ENCODE assay signal across 12 cellular contexts in genomic region chrX:10110316-10110932, GRCh38. TPM values are rescaled to one million over a fixed set of nuclear protein-coding genes. Genes with fewer than 3 reads are reported as not detected.
DNase-seq lines count a peak whose midpoint lies in the region; ATAC-seq and TF ChIP-seq lines count a peak whose summit lies in the region.
"Had no signal": no experiment of that assay in that cellular context is flagged by ENCODE, and none has a peak within 500 bp of the region (broad histone marks: within the 10 kb centered on the region; RNA-seq: fewer than 3 reads in every experiment).

No MANE protein-coding gene starts in this region.

- H3K4me1 Mint-ChIP-seq in central memory CD8-positive, alpha-beta T cell, result peaks cover 15% of the 10 kb centered on the region

- H3K9ac ChIP-seq in rectal smooth muscle tissue (ENCODE audit: low read length), result no peak overlapping the region

- H3K4me1 ChIP-seq in DOHH2 (ENCODE audit: control insufficient read depth, low read length), result peaks cover 98% of the 10 kb centered on the region
- no peaks in the 10 kb centered on the region for H3K4me1 ChIP-seq in rectal smooth muscle tissue (ENCODE audit: control insufficient read depth, insufficient read depth, low read length)
- H3K4me1 ChIP-seq in left lung, result peaks cover 0 to 11% of the 10 kb centered on the region in 2 donors
- H3K4me1 ChIP-seq: ascending aorta, HAP-1 had no signal

- H3K36me3 Mint-ChIP-seq in central memory CD8-positive, alpha-beta T cell (ENCODE audit: insufficient read depth), result peaks cover 5% of the 10 kb centered on the region

- peaks cover 45% of the 10 kb centered on the region for H3K79me2 ChIP-seq in DOHH2 (ENCODE audit: control insufficient read depth, low read length)

- H3K9me2 ChIP-seq in DOHH2 (replicated peaks; ENCODE audit: control insufficient read depth, low read length), result no peaks in the 10 kb centered on the region

- H3K9me3 ChIP-seq in DOHH2 (ENCODE audit: control insufficient read depth, insufficient read depth, low read length), result no peaks in the 10 kb centered on the region
- no peaks in the 10 kb centered on the region for H3K9me3 ChIP-seq in left lung
- H3K9me3 ChIP-seq: ascending aorta, HAP-1 had no signal

- peak overlapping the region; percentile 88 for H3K27ac Mint-ChIP-seq in central memory CD8-positive, alpha-beta T cell (ENCODE audit: low read depth)

- no peaks in the 10 kb centered on the region for H4K20me1 ChIP-seq in DOHH2 (ENCODE audit: control insufficient read depth, insufficient read depth, low read depth, low read length)

- TF ChIP-seq CTCF in DOHH2 (IDR thresholded peaks at IDR 0.05; ENCODE audit: low read depth, low read length, poor library complexity, severe bottlenecking), result no peak
- no peak for TF ChIP-seq CTCF in left lung (IDR thresholded peaks at IDR 0.05)

- no peaks in the 10 kb centered on the region for H3K9me3 Mint-ChIP-seq in central memory CD8-positive, alpha-beta T cell

- peak overlapping the region; percentile 65 for H3K4me3 ChIP-seq in DOHH2 (ENCODE audit: low read length)
- no peak overlapping the region for H3K4me3 ChIP-seq in rectal smooth muscle tissue (ENCODE audit: low read length)
- no peak overlapping the region for H3K4me3 ChIP-seq in left lung
- H3K4me3 ChIP-seq: ascending aorta, HAP-1 had no signal

- peaks cover 46% of the 10 kb centered on the region for H3F3A ChIP-seq in DOHH2 (ENCODE audit: control insufficient read depth, insufficient read depth)

- ATAC-seq in HG02840 (IDR thresholded peaks at IDR 0.05; ENCODE audit: low FRiP score, unreplicated experiment), result peak; percentile 3
- no peak for ATAC-seq in central memory CD8-positive, alpha-beta T cell (replicated peaks; ENCODE audit: extremely low read depth, poor library complexity, severe bottlenecking)
- no peak for ATAC-seq in GM21717 (IDR thresholded peaks at IDR 0.05; ENCODE audit: unreplicated experiment)
- ATAC-seq in left lung, result no peak

- no peak for DNase-seq in central memory CD8-positive, alpha-beta T cell (ENCODE audit: low spot score in 2 of 2)
- no peak for DNase-seq in left lung
- no peak for DNase-seq in middle frontal gyrus (ENCODE audit: extremely low spot score, low spot score)
- no peak for DNase-seq in DMS53 treated with DMSO at 0.1 percent for 48 hours (lab: John Stamatoyannopoulos, UW; ENCODE audit: unreplicated experiment)
- DNase-seq: DMS 273 treated with DMSO at 0.1 percent for 48 hours, erythroblast had no signal

- H3K27me3 ChIP-seq in DOHH2 (ENCODE audit: control insufficient read depth, low read length) (no peaks in the 10 kb centered on the region), rectal smooth muscle tissue (ENCODE audit: control insufficient read depth, insufficient read depth, low read length) (no peaks in the 10 kb centered on the region), left lung (no peaks in the 10 kb centered on the region)
- H3K27me3 ChIP-seq: ascending aorta had no signal

- H3K4me2 ChIP-seq in DOHH2 (ENCODE audit: low read length), result peak overlapping the region; percentile 91

- H3K36me3 ChIP-seq in DOHH2 (ENCODE audit: control insufficient read depth, low read length) (peaks cover 39% of the 10 kb centered on the region), rectal smooth muscle tissue (ENCODE audit: control insufficient read depth, insufficient read depth, low read length) (no peaks in the 10 kb centered on the region), left lung (peaks cover 0 to 9% of the 10 kb centered on the region in 2 donors)
- H3K36me3 ChIP-seq: HAP-1 had no signal

- intact Hi-C loops in left lung (cut with DNase I), result loop anchor here in 1 of 2 donors (10.0 kb wide), 1 partner anchor 216 kb away; no protein-coding TSS in a partner anchor

- H3K27ac ChIP-seq in DOHH2 (ENCODE audit: low read depth, low read length), result peak overlapping the region; percentile 100
- H3K27ac ChIP-seq in rectal smooth muscle tissue (ENCODE audit: low read depth, low read length), result peak overlapping the region; percentile 30
- peak overlapping the region in 1 of 2 donors; percentile 45 for H3K27ac ChIP-seq in left lung
- H3K27ac ChIP-seq: ascending aorta had no signal

- H3K4me3 Mint-ChIP-seq in central memory CD8-positive, alpha-beta T cell, result peak overlapping the region; percentile 59

- H3K27me3 Mint-ChIP-seq in central memory CD8-positive, alpha-beta T cell, result no peaks in the 10 kb centered on the region

RNA-seq across cellular contexts. Expression of gene CLCN4, which starts 46.4 kb away (rescaled TPM):
- total RNA-seq in left lung, result 10 to 100 TPM in 1 of 2 donors, 1 to 10 TPM in 1; 7.8 to 11.8 TPM
